Comparison of ENCODE assay signal across 15 cellular contexts in the genomic region with DNA sequence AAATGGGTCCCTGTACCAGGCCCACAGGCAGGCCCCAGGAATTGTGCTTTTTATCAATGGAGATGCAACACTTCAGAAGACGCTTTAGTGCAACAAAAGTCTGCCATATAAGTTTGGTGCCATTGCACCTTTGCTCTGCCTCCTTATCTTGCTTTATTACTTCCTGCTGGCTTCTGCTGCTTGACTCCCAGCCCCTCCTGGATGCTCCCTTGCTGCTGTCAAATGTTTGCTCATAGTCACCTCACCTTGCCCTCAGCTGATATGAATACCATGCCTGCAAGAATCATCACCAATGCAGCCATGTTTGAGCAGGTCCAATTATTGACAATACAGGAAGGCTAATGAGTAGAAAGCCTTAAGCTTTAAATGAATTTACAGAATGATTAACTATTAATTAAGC. TPM values are rescaled to one million over a fixed set of nuclear protein-coding genes. Genes with fewer than 3 reads are reported as not detected.
A peak's percentile ranks its signal among the peaks of the same experiment; 100 is the strongest.
DNase-seq lines count a peak whose midpoint lies in the region; ATAC-seq, FAIRE-seq and TF ChIP-seq lines count a peak whose summit lies in the region.
"Had no signal": no experiment of that assay in that cellular context is flagged by ENCODE, and none has a peak within 500 bp of the region (broad histone marks: within the 10 kb centered on the region; RNA-seq: fewer than 3 reads in every experiment).

No MANE protein-coding gene starts in this region.

- H3K9me3 ChIP-seq in mucosa of descending colon, result no peaks in the 10 kb centered on the region
- H3K9me3 ChIP-seq in adrenal gland (replicated peaks in 1 of 3), result no peaks in the 10 kb centered on the region
- H3K9me3 ChIP-seq: Caco-2 had no signal

- no peaks in the 10 kb centered on the region for H3K36me3 Mint-ChIP-seq in activated T-helper 1 cell treated with anti-CD3 and anti-CD28 coated beads, Interleukin-12 subunit alpha, Interleukin-12 subunit beta, Interleukin-2, Interleukin-4 antibody, amounts not matched to agents 30 ng/mL and 10 ng/mL and 1 ng/mL, durations not matched to agents 14 hours and 24 hours and 36 hours (ENCODE audit: low read depth)

- DNase-seq in HuH-7 (ENCODE audit: low spot score) (peak; percentile 36), bronchial epithelial cell (ENCODE audit: low read depth) (no peak), mucosa of descending colon (peak in 2 of 3 donors; percentile 29 to 55), adrenal gland (no peak)
- no peak for DNase-seq in activated T-helper 1 cell treated with anti-CD3 and anti-CD28 coated beads, Interleukin-12 subunit alpha, Interleukin-12 subunit beta, Interleukin-2, Interleukin-4 antibody, amounts not matched to agents 30 ng/mL and 10 ng/mL and 1 ng/mL, durations not matched to agents 14 hours and 24 hours and 36 hours (ENCODE audit: low spot score)
- no peak for DNase-seq in activated naive CD4-positive, alpha-beta T cell treated with anti-CD3 and anti-CD28 coated beads, Interleukin-2, amount 50 U/mL, for 16 hours
- DNase-seq: Caco-2; CD4-positive, alpha-beta T cell; GF-D8; H9 had no signal

- no peak overlapping the region for H3K4me3 ChIP-seq in bronchial epithelial cell (ENCODE audit: low read depth, low read length)
- no peak overlapping the region for H3K4me3 ChIP-seq in mucosa of descending colon
- H3K4me3 ChIP-seq in adrenal gland, result no peak overlapping the region

- no peak overlapping the region for H3K27ac ChIP-seq in adrenal gland
- H3K27ac ChIP-seq: C4-2B had no signal

- no peak for TF ChIP-seq POLR2A in adrenal gland (IDR thresholded peaks at IDR 0.05)

- no peak for TF ChIP-seq CTCF in bronchial epithelial cell (IDR thresholded peaks at IDR 0.05; ENCODE audit: insufficient read depth, low read length, severe bottlenecking)
- no peak for TF ChIP-seq CTCF in mucosa of descending colon (IDR thresholded peaks at IDR 0.05)
- no peak for TF ChIP-seq CTCF in adrenal gland (IDR thresholded peaks at IDR 0.05)

- peaks cover 14% of the 10 kb centered on the region for H3K4me1 Mint-ChIP-seq in activated T-helper 1 cell treated with anti-CD3 and anti-CD28 coated beads, Interleukin-12 subunit alpha, Interleukin-12 subunit beta, Interleukin-2, Interleukin-4 antibody, amounts not matched to agents 30 ng/mL and 10 ng/mL and 1 ng/mL, durations not matched to agents 14 hours and 24 hours and 36 hours (ENCODE audit: low read depth)

- H3K4me1 ChIP-seq in mucosa of descending colon (ENCODE audit: low read depth) (peaks cover 14% of the 10 kb centered on the region), adrenal gland (replicated peaks in 1 of 2) (no peaks in the 10 kb centered on the region)
- H3K4me1 ChIP-seq: Caco-2 had no signal

- WGBS in adrenal gland, 4 donors, result 88 to 93% (median 92%) methylated on average over 1 of the region's 1 CpG

- H3K27me3 ChIP-seq in bronchial epithelial cell (ENCODE audit: control insufficient read depth, insufficient read depth, low read length) (peaks cover 9% of the 10 kb centered on the region), adrenal gland (no peaks in the 10 kb centered on the region)

- H3K9me3 Mint-ChIP-seq in activated T-helper 1 cell treated with anti-CD3 and anti-CD28 coated beads, Interleukin-12 subunit alpha, Interleukin-12 subunit beta, Interleukin-2, Interleukin-4 antibody, amounts not matched to agents 30 ng/mL and 10 ng/mL and 1 ng/mL, durations not matched to agents 14 hours and 24 hours and 36 hours, result no peaks in the 10 kb centered on the region
- H3K9me3 Mint-ChIP-seq: CD4-positive, alpha-beta T cell; H9 had no signal

- peaks cover 14% of the 10 kb centered on the region for H3K27me3 Mint-ChIP-seq in activated T-helper 1 cell treated with anti-CD3 and anti-CD28 coated beads, Interleukin-12 subunit alpha, Interleukin-12 subunit beta, Interleukin-2, Interleukin-4 antibody, amounts not matched to agents 30 ng/mL and 10 ng/mL and 1 ng/mL, durations not matched to agents 14 hours and 24 hours and 36 hours (ENCODE audit: insufficient read depth)

- peak; percentile 83 for ATAC-seq in mucosa of descending colon

- H3K4me3 Mint-ChIP-seq in activated T-helper 1 cell treated with anti-CD3 and anti-CD28 coated beads, Interleukin-12 subunit alpha, Interleukin-12 subunit beta, Interleukin-2, Interleukin-4 antibody, amounts not matched to agents 30 ng/mL and 10 ng/mL and 1 ng/mL, durations not matched to agents 14 hours and 24 hours and 36 hours, result no peak overlapping the region
- H3K4me3 Mint-ChIP-seq: CD4-positive, alpha-beta T cell; H9 had no signal

- intact Hi-C loops in mucosa of descending colon (cut with DNase I, micrococcal nuclease), result no loop called here
- intact Hi-C loops in adrenal gland (cut with DNase I), result no loop called here
- intact Hi-C loops in activated T-helper 1 cell treated with anti-CD3 and anti-CD28 coated beads, Interleukin-12 subunit alpha, Interleukin-12 subunit beta, Interleukin-2, Interleukin-4 antibody, amounts not matched to agents 30 ng/mL and 10 ng/mL and 1 ng/mL, durations not matched to agents 14 hours and 24 hours and 36 hours (cut with micrococcal nuclease), result loop anchor here (10.0 kb wide), 2 partner anchors 179 to 281 kb away; a partner anchor contains a TSS

- FAIRE-seq in bronchial epithelial cell (lab: Jason Lieb, UNC), result peak; percentile 28
- FAIRE-seq: D721Med, H1, HTR-8/SVneo had no signal

- H3K36me3 ChIP-seq in bronchial epithelial cell (ENCODE audit: control insufficient read depth, insufficient read depth, low read length) (no peaks in the 10 kb centered on the region), mucosa of descending colon (ENCODE audit: low read depth) (no peaks in the 10 kb centered on the region), adrenal gland (replicated peaks in 1 of 2) (no peaks in the 10 kb centered on the region)

- no peak overlapping the region for H3K27ac Mint-ChIP-seq in activated T-helper 1 cell treated with anti-CD3 and anti-CD28 coated beads, Interleukin-12 subunit alpha, Interleukin-12 subunit beta, Interleukin-2, Interleukin-4 antibody, amounts not matched to agents 30 ng/mL and 10 ng/mL and 1 ng/mL, durations not matched to agents 14 hours and 24 hours and 36 hours
- H3K27ac Mint-ChIP-seq: CD4-positive, alpha-beta T cell had no signal

RNA-seq across cellular contexts. Expression of a gene that starts 25.4 kb away (rescaled TPM):
- total RNA-seq in bronchial epithelial cell, result 0.26 TPM in 1 of 2 replicates, not detected in the other
- total RNA-seq in mucosa of descending colon, result 1 to 10 TPM in 1 of 3 donors, under 1 TPM in 2; 0.70 to 4.9 (median 0.81) TPM
- total RNA-seq in adrenal gland, result 10 to 100 TPM in 5 of 8 donors, 1 to 10 TPM in 3; 1.1 to 45.1 (median 13.9) TPM
- 1 to 10 TPM in 2 of 3 donors, under 1 TPM in 1; 0.94 to 2.1 (median 1.1) TPM for polyA plus RNA-seq in adrenal gland
- total RNA-seq in activated T-helper 1 cell treated with anti-CD3 and anti-CD28 coated beads, Interleukin-12 subunit alpha, Interleukin-12 subunit beta, Interleukin-2, Interleukin-4 antibody, amounts not matched to agents 30 ng/mL and 10 ng/mL and 1 ng/mL, durations not matched to agents 14 hours and 24 hours and 36 hours, result not detected in 2 replicates
- total RNA-seq: Caco-2; CD4-positive, alpha-beta T cell had no signal
- polyA plus RNA-seq: BJ had no signal

Comparison
In these comparisons a context has a peak if more than half of its experiments do, and no peak if none do; other contexts are left out.
1. DNase-seq: peak in HuH-7 (single experiment) and mucosa of descending colon (2 of 3); none in bronchial epithelial cell (single experiment), adrenal gland (0 of 7), activated T-helper 1 cell treated with anti-CD3 and anti-CD28 coated beads, Interleukin-12 subunit alpha, Interleukin-12 subunit beta, Interleukin-2, Interleukin-4 antibody, amounts not matched to agents 30 ng/mL and 10 ng/mL and 1 ng/mL, durations not matched to agents 14 hours and 24 hours and 36 hours (single experiment) and activated naive CD4-positive, alpha-beta T cell treated with anti-CD3 and anti-CD28 coated beads, Interleukin-2, amount 50 U/mL, for 16 hours (single experiment).